ENCODE assay signal across 1 cellular context in genomic region chr4:52372269-52372668, GRCh38.
TF ChIP-seq lines count a peak whose summit lies in the region.

No MANE protein-coding gene starts in this region.

TF ChIP-seq in GM23338, 12 proteins besides CTCF, POLR2A, EP300 and RAD21 (continued from another document):
- no peak for TF ChIP-seq ZNF462 (CRISPR knock-in tag; IDR thresholded peaks at IDR 0.05)
- TF ChIP-seq STAT1 (IDR thresholded peaks at IDR 0.05; ENCODE audit: unreplicated experiment): no peak
- no peak for TF ChIP-seq POLR2AphosphoS5 (IDR thresholded peaks at IDR 0.05; ENCODE audit: low read depth)
